ENCODE assay signal across 10 cellular contexts in the genomic region with DNA sequence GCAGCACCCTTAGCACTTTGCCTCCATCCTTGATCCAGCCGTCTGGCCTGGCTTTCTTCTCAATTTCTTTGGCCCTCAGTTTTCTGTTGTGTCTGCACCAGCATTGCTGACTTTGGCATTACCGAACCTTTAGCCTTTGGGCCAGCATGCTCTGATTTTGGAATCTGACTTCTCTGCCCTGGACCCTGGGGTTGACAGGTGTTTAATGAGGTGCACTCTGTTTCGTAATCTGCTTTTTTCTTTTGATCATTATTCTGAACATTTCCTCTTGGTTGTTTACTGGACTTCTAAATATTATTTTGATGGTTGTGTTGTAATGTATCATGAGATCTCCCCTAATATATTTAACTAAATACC.
A peak's percentile ranks its signal among the peaks of the same experiment; 100 is the strongest.
DNase-seq lines count a peak whose midpoint lies in the region; ATAC-seq and TF ChIP-seq lines count a peak whose summit lies in the region.
"Had no signal": no experiment of that assay in that cellular context is flagged by ENCODE, and none has a peak within 500 bp of the region (broad histone marks: within the 10 kb centered on the region; RNA-seq: fewer than 3 reads in every experiment).

No MANE protein-coding gene starts in this region.

- H3K9me3 Mint-ChIP-seq in activated T-cell treated with anti-CD3 and anti-CD28 coated beads, Interleukin-2, amount 50 U/mL, for 72 hours: no peaks in the 10 kb centered on the region
- H3K9me3 Mint-ChIP-seq in activated T-cell treated with anti-CD3 and anti-CD28 coated beads, Interleukin-2, amount 50 U/mL, for 4 hours: no peaks in the 10 kb centered on the region
- H3K9me3 Mint-ChIP-seq in activated T-helper 17 cell treated with anti-CD3 and anti-CD28 coated beads, Interleukin-2, amount 50 U/mL, for 72 hours: peaks cover 3% of the 10 kb centered on the region
- H3K9me3 Mint-ChIP-seq in memory B cell: no peaks in the 10 kb centered on the region
- H3K9me3 Mint-ChIP-seq in type B pancreatic cell: no peaks in the 10 kb centered on the region
- H3K9me3 Mint-ChIP-seq: T-cell had no signal

- H3K36me3 Mint-ChIP-seq in activated T-cell treated with anti-CD3 and anti-CD28 coated beads, Interleukin-2, amount 50 U/mL, for 72 hours (ENCODE audit: insufficient read depth in 2 of 2): no peaks in the 10 kb centered on the region
- H3K36me3 Mint-ChIP-seq in activated T-cell treated with anti-CD3 and anti-CD28 coated beads, Interleukin-2, amount 50 U/mL, for 4 hours (ENCODE audit: insufficient read depth): no peaks in the 10 kb centered on the region
- no peaks in the 10 kb centered on the region for H3K36me3 Mint-ChIP-seq in activated T-helper 17 cell treated with anti-CD3 and anti-CD28 coated beads, Interleukin-2, amount 50 U/mL, for 72 hours (ENCODE audit: low read depth)
- H3K36me3 Mint-ChIP-seq in memory B cell (no peaks in the 10 kb centered on the region), type B pancreatic cell (no peaks in the 10 kb centered on the region)
- H3K36me3 Mint-ChIP-seq: T-cell had no signal

- intact Hi-C loops in left ventricle myocardium superior (cut with micrococcal nuclease): no loop called here

- CTCF ChIA-PET in GM10248 (lab: Yijun Ruan, JAX): interaction anchor here (1.5 to 2.9 kb wide), 5 partner anchors 12 to 39 kb away, joined by 3 to 14 read pairs (median 6); no protein-coding TSS in a partner anchor

- no peak for DNase-seq in activated T-cell treated with anti-CD3 and anti-CD28 coated beads, Interleukin-2, amount 50 U/mL, for 72 hours
- DNase-seq in activated T-cell treated with anti-CD3 and anti-CD28 coated beads, Interleukin-2, amount 50 U/mL, for 4 hours: no peak
- DNase-seq in memory B cell (ENCODE audit: low spot score in 2 of 2) (no peak), type B pancreatic cell (ENCODE audit: extremely low spot score, unreplicated experiment) (no peak), left ventricle myocardium superior (no peak), GM10248 (ENCODE audit: extremely low spot score) (no peak), dedifferentiated amniotic fluid mesenchymal stem cell (ENCODE audit: extremely low spot score) (no peak)
- DNase-seq: NCI-H1092, T-cell had no signal

- ATAC-seq in activated T-cell treated with anti-CD3 and anti-CD28 coated beads, Interleukin-2, amount 50 U/mL, for 72 hours (replicated peaks in 1 of 2): no peak
- no peak for ATAC-seq in activated T-cell treated with anti-CD3 and anti-CD28 coated beads, Interleukin-2, amount 50 U/mL, for 4 hours
- no peak for ATAC-seq in activated T-helper 17 cell treated with anti-CD3 and anti-CD28 coated beads, Interleukin-2, amount 50 U/mL, for 72 hours (replicated peaks)
- no peak for ATAC-seq in memory B cell (ENCODE audit: low read depth)
- no peak for ATAC-seq in left ventricle myocardium superior

- peaks cover 51% of the 10 kb centered on the region for H3K4me1 Mint-ChIP-seq in activated T-cell treated with anti-CD3 and anti-CD28 coated beads, Interleukin-2, amount 50 U/mL, for 72 hours (ENCODE audit: low read depth)
- H3K4me1 Mint-ChIP-seq in activated T-cell treated with anti-CD3 and anti-CD28 coated beads, Interleukin-2, amount 50 U/mL, for 4 hours (ENCODE audit: low read depth): peaks cover 36% of the 10 kb centered on the region
- peaks cover 26% of the 10 kb centered on the region for H3K4me1 Mint-ChIP-seq in activated T-helper 17 cell treated with anti-CD3 and anti-CD28 coated beads, Interleukin-2, amount 50 U/mL, for 72 hours
- H3K4me1 Mint-ChIP-seq in memory B cell (peaks cover 22% of the 10 kb centered on the region), type B pancreatic cell (ENCODE audit: unreplicated experiment) (peaks cover 14% of the 10 kb centered on the region)

- H3K27me3 Mint-ChIP-seq in activated T-cell treated with anti-CD3 and anti-CD28 coated beads, Interleukin-2, amount 50 U/mL, for 72 hours (ENCODE audit: low read depth): no peaks in the 10 kb centered on the region
- H3K27me3 Mint-ChIP-seq in activated T-cell treated with anti-CD3 and anti-CD28 coated beads, Interleukin-2, amount 50 U/mL, for 4 hours (ENCODE audit: low read depth): no peaks in the 10 kb centered on the region
- H3K27me3 Mint-ChIP-seq in activated T-helper 17 cell treated with anti-CD3 and anti-CD28 coated beads, Interleukin-2, amount 50 U/mL, for 72 hours: no peaks in the 10 kb centered on the region
- H3K27me3 Mint-ChIP-seq in memory B cell (no peaks in the 10 kb centered on the region), type B pancreatic cell (no peaks in the 10 kb centered on the region)
- H3K27me3 Mint-ChIP-seq: T-cell had no signal

- peak overlapping the region; percentile 26 to 33 for H3K4me3 Mint-ChIP-seq in activated T-cell treated with anti-CD3 and anti-CD28 coated beads, Interleukin-2, amount 50 U/mL, for 72 hours
- H3K4me3 Mint-ChIP-seq in activated T-cell treated with anti-CD3 and anti-CD28 coated beads, Interleukin-2, amount 50 U/mL, for 4 hours: no peak overlapping the region
- peak overlapping the region; percentile 65 for H3K4me3 Mint-ChIP-seq in activated T-helper 17 cell treated with anti-CD3 and anti-CD28 coated beads, Interleukin-2, amount 50 U/mL, for 72 hours
- H3K4me3 Mint-ChIP-seq in memory B cell (no peak overlapping the region), type B pancreatic cell (no peak overlapping the region)

- POLR2A ChIA-PET in GM10248 (lab: Yijun Ruan, JAX): no interaction called here

- H3K27ac Mint-ChIP-seq in activated T-cell treated with anti-CD3 and anti-CD28 coated beads, Interleukin-2, amount 50 U/mL, for 72 hours: peak overlapping the region; percentile 80
- peak overlapping the region; percentile 58 for H3K27ac Mint-ChIP-seq in activated T-helper 17 cell treated with anti-CD3 and anti-CD28 coated beads, Interleukin-2, amount 50 U/mL, for 72 hours
- H3K27ac Mint-ChIP-seq in memory B cell (peak overlapping the region; percentile 36), type B pancreatic cell (peak overlapping the region; percentile 93)

- TF ChIP-seq CTCF in type B pancreatic cell (conservative IDR thresholded peaks at IDR 0.05): no peak
- no peak for TF ChIP-seq CTCF in GM10248 (IDR thresholded peaks at IDR 0.05; ENCODE audit: control extremely low read depth, extremely low read depth, low read depth, missing control alignments)

Comparison
In these comparisons a context has a peak if more than half of its experiments do, and no peak if none do; other contexts are left out.
1. H3K4me3 Mint-ChIP-seq: peak in activated T-cell treated with anti-CD3 and anti-CD28 coated beads, Interleukin-2, amount 50 U/mL, for 72 hours (2 of 2) and activated T-helper 17 cell treated with anti-CD3 and anti-CD28 coated beads, Interleukin-2, amount 50 U/mL, for 72 hours (single experiment); none in activated T-cell treated with anti-CD3 and anti-CD28 coated beads, Interleukin-2, amount 50 U/mL, for 4 hours (single experiment), memory B cell (single experiment) and type B pancreatic cell (single experiment).
2. H3K27ac Mint-ChIP-seq: peak in every context shown above with its lines; median percentile 93 in type B pancreatic cell; 80 in activated T-cell treated with anti-CD3 and anti-CD28 coated beads, Interleukin-2, amount 50 U/mL, for 72 hours; 58 in activated T-helper 17 cell treated with anti-CD3 and anti-CD28 coated beads, Interleukin-2, amount 50 U/mL, for 72 hours; 36 in memory B cell.